ENCODE assay signal across 17 cellular contexts in the genomic region with DNA sequence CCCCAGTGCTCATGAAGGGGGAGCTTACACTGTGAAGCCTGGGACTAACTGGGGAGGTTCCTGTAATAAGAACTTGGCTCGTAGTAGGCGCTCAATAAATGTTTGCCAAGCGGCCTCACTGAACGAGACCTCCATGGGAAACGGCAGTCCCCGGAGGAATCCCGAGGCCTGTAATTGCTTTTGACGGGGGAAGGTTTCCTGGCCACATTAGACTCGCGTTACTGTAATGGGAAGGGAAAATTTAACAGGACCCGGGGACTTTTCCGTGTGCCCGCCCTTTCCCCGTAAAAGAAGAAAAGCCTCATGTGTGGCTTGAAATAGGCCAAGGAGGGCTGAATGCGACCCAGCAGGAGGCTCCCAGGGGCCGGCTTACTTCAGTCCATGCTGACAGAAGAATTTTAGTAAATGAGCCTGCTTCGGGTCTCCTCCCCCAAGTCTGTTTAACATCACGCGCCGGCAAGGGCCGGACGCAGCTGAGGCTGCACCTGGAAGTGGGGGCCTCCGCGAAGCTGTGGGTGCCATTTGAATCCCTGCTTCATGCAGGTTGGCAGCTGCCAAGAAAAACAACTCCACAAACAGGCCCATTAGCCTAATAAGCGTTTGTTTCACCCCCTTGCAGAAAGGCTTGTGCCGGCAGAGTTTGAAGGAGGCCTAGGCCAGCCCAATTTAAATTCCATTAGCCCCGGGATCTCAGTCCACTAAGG. TPM values are rescaled to one million over a fixed set of nuclear protein-coding genes. Genes with fewer than 3 reads are reported as not detected.
DNase-seq lines count a peak whose midpoint lies in the region; ATAC-seq, FAIRE-seq and TF ChIP-seq lines count a peak whose summit lies in the region.
"Had no signal": no experiment of that assay in that cellular context is flagged by ENCODE, and none has a peak within 500 bp of the region (broad histone marks: within the 10 kb centered on the region; RNA-seq: fewer than 3 reads in every experiment).

No MANE protein-coding gene starts in this region.

- TF ChIP-seq POLR2A in H1 (IDR thresholded peaks at IDR 0.05; ENCODE audit: control extremely low read depth in 1 of 2, low read depth in 2 of 2, low read length in 2 of 2): peak in 1 of 2 experiments; percentile 63; a peak in 1 of 3 replicates

- H3K9me3 ChIP-seq in H1 (ENCODE audit: insufficient read depth in 2 of 2, low read depth in 1 of 2, low read length in 1 of 2) (peaks cover 0 to 2% of the 10 kb centered on the region in 2 experiments; a peak in 1 of 4 replicates), neuronal stem cell (replicated peaks in 1 of 2; ENCODE audit: control insufficient read depth in 2 of 2, insufficient read depth in 1 of 2, low read depth in 1 of 2, low read length in 2 of 2) (no peaks in the 10 kb centered on the region), MG63 (no peaks in the 10 kb centered on the region)

- H3K4me3 ChIP-seq in GM23338: peak overlapping the region; percentile 12; the same call in 1 of the 2 replicates
- H3K4me3 ChIP-seq in H1 (ENCODE audit: extremely low read depth in 1 of 4, insufficient read depth in 2 of 4, low read depth in 3 of 4, low read length in 4 of 4): peak overlapping the region in 1 of 4 experiments; percentile 29; a peak in 3 of 8 replicates
- peak overlapping the region in 1 of 2 donors; percentile 2 for H3K4me3 ChIP-seq in neuronal stem cell (ENCODE audit: low read length in 2 of 2)
- H3K4me3 ChIP-seq in MG63: no peak overlapping the region
- H3K4me3 ChIP-seq: lung had no signal

- H3K27me3 ChIP-seq in GM23338 (ENCODE audit: insufficient read depth) (no peaks in the 10 kb centered on the region), H1 (replicated peaks in 1 of 4; ENCODE audit: control insufficient read depth in 3 of 4, extremely low read depth in 1 of 4, insufficient read depth in 3 of 4, low read length in 3 of 4) (no peaks in the 10 kb centered on the region), neuronal stem cell (ENCODE audit: control insufficient read depth in 3 of 3, insufficient read depth in 3 of 3, low read depth in 1 of 3, low read length in 3 of 3) (no peaks in the 10 kb centered on the region), MG63 (0 out of 2 replicates have a peak, but pooled peaks cover 3% of the 10 kb centered on the region)
- H3K27me3 ChIP-seq: foreskin keratinocyte had no signal

- POLR2A ChIA-PET in H1 (lab: Charles Lee; ENCODE audit: partially characterized antibody): interaction anchor here (1.5 to 4.6 kb wide), 6 partner anchors 10 to 39 kb away, joined by 4 to 46 read pairs (median 8); a partner anchor contains a TSS
- POLR2A ChIA-PET in RWPE1 (lab: Yijun Ruan, JAX; ENCODE audit: low non-redundant PET): no interaction called here

- peak in 1 of 2 experiments; percentile 6; a peak in 1 of 4 replicates for TF ChIP-seq RAD21 in H1 (IDR thresholded peaks at IDR 0.05 in 1 of 2, conservative IDR thresholded peaks at IDR 0.05 in 1 of 2; ENCODE audit: low read depth in 2 of 2, low read length in 2 of 2)

- H2BK12ac ChIP-seq in H1 (ENCODE audit: low read depth, low read length): peak overlapping the region; percentile 11; the same call in 1 of the 2 replicates
- no peak overlapping the region for H2BK12ac ChIP-seq in neuronal stem cell (ENCODE audit: low read length)

- H3F3A ChIP-seq in GM23338 (replicated peaks; ENCODE audit: low read depth): peaks cover 11% of the 10 kb centered on the region; the same call in 1 of the 2 replicates

- peak overlapping the region; percentile 90 for H3K27ac ChIP-seq in GM23338 (ENCODE audit: low read depth)
- H3K27ac ChIP-seq in H1 (ENCODE audit: low read depth, low read length): peak overlapping the region; percentile 79
- H3K27ac ChIP-seq in neuronal stem cell (replicated peaks; ENCODE audit: low read length): peak overlapping the region; percentile 83
- no peak overlapping the region for H3K27ac ChIP-seq in RWPE1
- H3K27ac ChIP-seq: C4-2B, foreskin keratinocyte had no signal

- H4K8ac ChIP-seq in H1 (ENCODE audit: extremely low read depth, insufficient read depth, low read length): 0 out of 2 replicates have a peak overlapping the region, but pooled peaks have one; percentile 82
- H4K8ac ChIP-seq in neuronal stem cell (ENCODE audit: low read depth, low read length): no peak overlapping the region

- H2BK120ac ChIP-seq in H1 (replicated peaks; ENCODE audit: low read depth, low read length): peak overlapping the region; percentile 35
- peak overlapping the region; percentile 98 for H2BK120ac ChIP-seq in neuronal stem cell (ENCODE audit: low read depth, low read length)

- no peaks in the 10 kb centered on the region for H3K23me2 ChIP-seq in H1 (ENCODE audit: low read depth, low read length)

- H3K14ac ChIP-seq in H1 (ENCODE audit: insufficient read length) (no peak overlapping the region), neuronal stem cell (ENCODE audit: low read length) (no peak overlapping the region)

- H3K79me2 ChIP-seq in GM23338 (replicated peaks; ENCODE audit: insufficient read depth): no peaks in the 10 kb centered on the region
- no peaks in the 10 kb centered on the region for H3K79me2 ChIP-seq in H1 (ENCODE audit: control insufficient read depth in 1 of 2, insufficient read depth in 2 of 2, low read length in 2 of 2)

- H3K9ac ChIP-seq in H1 (replicated peaks in 1 of 4; ENCODE audit: extremely low read depth in 1 of 4, low read depth in 3 of 4, low read length in 3 of 4) (peak overlapping the region in 3 of 4 experiments; percentile 34 to 38 (median 38); a peak in 5 of 7 replicates), neuronal stem cell (ENCODE audit: low read depth, low read length, poor library complexity) (peak overlapping the region; percentile 71)

- peak overlapping the region; percentile 61 for H4K91ac ChIP-seq in H1 (replicated peaks; ENCODE audit: insufficient read length, low read length)
- no peak overlapping the region for H4K91ac ChIP-seq in neuronal stem cell (ENCODE audit: low read depth, low read length, poor library complexity)

- FAIRE-seq in H1 (lab: Jason Lieb, UNC): peak; percentile 70
- FAIRE-seq: colon had no signal

- DNase-seq in GM23338 (ENCODE audit: low spot score) (peak; percentile 88), NCI-H2227 (lab: John Stamatoyannopoulos, UW; ENCODE audit: unreplicated experiment) (peak; percentile 86), H1 (ENCODE audit: low read depth in 1 of 2, low spot score in 2 of 2) (peak in 1 of 2 experiments; percentile 77), neuronal stem cell (ENCODE audit: low spot score) (peak; percentile 64), RWPE1 (ENCODE audit: low spot score) (no peak), MG63 (no peak)
- DNase-seq in activated T-helper 1 cell treated with anti-CD3 and anti-CD28 coated beads, Interleukin-12 subunit alpha, Interleukin-12 subunit beta, Interleukin-2, Interleukin-4 antibody, amounts not matched to agents 30 ng/mL and 10 ng/mL and 1 ng/mL, durations not matched to agents 14 hours and 24 hours and 36 hours (ENCODE audit: low spot score): no peak
- DNase-seq: activated CD4-positive, CD25-positive, alpha-beta regulatory T cell treated with anti-CD3 and anti-CD28 coated beads, Interleukin-2, amount 50 U/mL, for 72 hours; foreskin keratinocyte; HCEC 1CT; Karpas-422; NCI-H526 treated with DMSO at 0.1 percent for 48 hours had no signal

- no peaks in the 10 kb centered on the region for H4K20me1 ChIP-seq in GM23338 (replicated peaks; ENCODE audit: insufficient read depth)
- no peaks in the 10 kb centered on the region for H4K20me1 ChIP-seq in H1 (replicated peaks in 1 of 2; ENCODE audit: control insufficient read depth in 1 of 2, insufficient read depth in 2 of 2, low read length in 2 of 2)

- no peaks in the 10 kb centered on the region for H3K36me3 ChIP-seq in GM23338 (ENCODE audit: insufficient read depth)
- peaks cover 0 to 2% (median 0%) of the 10 kb centered on the region in 4 experiments; a peak in 1 of 8 replicates for H3K36me3 ChIP-seq in H1 (ENCODE audit: control insufficient read depth in 2 of 4, insufficient read depth in 4 of 4, low read length in 3 of 4)
- H3K36me3 ChIP-seq in neuronal stem cell (replicated peaks in 1 of 2; ENCODE audit: control insufficient read depth in 2 of 2, insufficient read depth in 2 of 2, low read length in 2 of 2): no peaks in the 10 kb centered on the region
- no peaks in the 10 kb centered on the region for H3K36me3 ChIP-seq in MG63

- no peak; a peak in 1 of 3 replicates for TF ChIP-seq EP300 in H1 (IDR thresholded peaks at IDR 0.05; ENCODE audit: borderline replicate concordance in 1 of 2, low read depth in 2 of 2, low read length in 2 of 2)

- H3K79me1 ChIP-seq in H1 (ENCODE audit: low read depth, low read length): no peaks in the 10 kb centered on the region
- H3K79me1 ChIP-seq in neuronal stem cell (ENCODE audit: low read depth, low read length): no peaks in the 10 kb centered on the region

- TF ChIP-seq CTCF in GM23338 (conservative IDR thresholded peaks at IDR 0.05; ENCODE audit: low read depth in 2 of 2) (no peak), H1 (IDR thresholded peaks at IDR 0.05; ENCODE audit: control extremely low read depth in 1 of 3, insufficient read depth in 1 of 3, low read depth in 1 of 3, low read length in 3 of 3) (peak in 1 of 3 experiments; percentile 2; a peak in 1 of 4 replicates), RWPE1 (conservative IDR thresholded peaks at IDR 0.05; ENCODE audit: low read depth) (no peak)

- H3K4me2 ChIP-seq in GM23338 (peak overlapping the region; percentile 7; the same call in 1 of the 2 replicates), H1 (ENCODE audit: insufficient read depth in 1 of 2, low read depth in 2 of 2, low read length in 2 of 2) (peak overlapping the region; percentile 42 to 47; a peak in 3 of 4 replicates), neuronal stem cell (ENCODE audit: insufficient read depth, low read length, poor library complexity, severe bottlenecking) (peak overlapping the region; percentile 36)

- H3K27ac Mint-ChIP-seq in GM23338: peak overlapping the region; percentile 92
- no peak overlapping the region for H3K27ac Mint-ChIP-seq in activated T-helper 1 cell treated with anti-CD3 and anti-CD28 coated beads, Interleukin-12 subunit alpha, Interleukin-12 subunit beta, Interleukin-2, Interleukin-4 antibody, amounts not matched to agents 30 ng/mL and 10 ng/mL and 1 ng/mL, durations not matched to agents 14 hours and 24 hours and 36 hours
- H3K27ac Mint-ChIP-seq: activated T-helper 17 cell treated with anti-CD3 and anti-CD28 coated beads, Interleukin-2, amount 50 U/mL, for 72 hours had no signal

- H3K23ac ChIP-seq in H1 (ENCODE audit: insufficient read length): no peak overlapping the region
- no peak overlapping the region for H3K23ac ChIP-seq in neuronal stem cell (ENCODE audit: low read depth, low read length, poor library complexity)

- H3K4me1 ChIP-seq in GM23338 (ENCODE audit: insufficient read depth) (peaks cover 16% of the 10 kb centered on the region), H1 (replicated peaks in 1 of 4; ENCODE audit: control insufficient read depth in 3 of 4, insufficient read depth in 4 of 4, low read length in 3 of 4) (peaks cover 13 to 21% (median 14%) of the 10 kb centered on the region in 4 experiments), neuronal stem cell (ENCODE audit: control insufficient read depth in 2 of 2, insufficient read depth in 1 of 2, low read depth in 1 of 2, low read length in 2 of 2) (peaks cover 13 to 14% of the 10 kb centered on the region in 2 donors)
- H3K4me1 ChIP-seq: foreskin keratinocyte had no signal

- H3K4me3 Mint-ChIP-seq in GM23338: peak overlapping the region; percentile 46; the same call in 1 of the 3 replicates
- no peak overlapping the region for H3K4me3 Mint-ChIP-seq in activated T-helper 1 cell treated with anti-CD3 and anti-CD28 coated beads, Interleukin-12 subunit alpha, Interleukin-12 subunit beta, Interleukin-2, Interleukin-4 antibody, amounts not matched to agents 30 ng/mL and 10 ng/mL and 1 ng/mL, durations not matched to agents 14 hours and 24 hours and 36 hours
- H3K4me3 Mint-ChIP-seq: activated T-helper 17 cell treated with anti-CD3 and anti-CD28 coated beads, Interleukin-2, amount 50 U/mL, for 72 hours had no signal

- ATAC-seq in GM23338 (peak; percentile 90), HG03354 (IDR thresholded peaks at IDR 0.05; ENCODE audit: poor library complexity, severe bottlenecking, unreplicated experiment) (no peak)
- ATAC-seq: activated T-helper 17 cell treated with anti-CD3 and anti-CD28 coated beads, Interleukin-2, amount 50 U/mL, for 72 hours; foreskin keratinocyte had no signal

- H3K4me1 Mint-ChIP-seq in GM23338: peaks cover 23% of the 10 kb centered on the region
- H3K4me1 Mint-ChIP-seq in activated T-helper 1 cell treated with anti-CD3 and anti-CD28 coated beads, Interleukin-12 subunit alpha, Interleukin-12 subunit beta, Interleukin-2, Interleukin-4 antibody, amounts not matched to agents 30 ng/mL and 10 ng/mL and 1 ng/mL, durations not matched to agents 14 hours and 24 hours and 36 hours (ENCODE audit: low read depth): no peaks in the 10 kb centered on the region
- H3K4me1 Mint-ChIP-seq: activated T-helper 17 cell treated with anti-CD3 and anti-CD28 coated beads, Interleukin-2, amount 50 U/mL, for 72 hours had no signal

- CTCF ChIA-PET in H1 (lab: Charles Lee; ENCODE audit: partially characterized antibody): interaction anchor here (0.6 to 1.5 kb wide), 3 partner anchors 15 to 493 kb away, joined by 3 to 4 read pairs (median 3); no protein-coding TSS in a partner anchor
- CTCF ChIA-PET in RWPE1 (lab: Yijun Ruan, JAX): no interaction called here

- peak overlapping the region; percentile 74 for H3K4ac ChIP-seq in H1 (replicated peaks; ENCODE audit: insufficient read length, low read depth, low read length)
- no peak overlapping the region for H3K4ac ChIP-seq in neuronal stem cell (ENCODE audit: low read length)

- no peaks in the 10 kb centered on the region for H3K9me2 ChIP-seq in GM23338 (ENCODE audit: insufficient read depth)

- no peak overlapping the region for H3K56ac ChIP-seq in H1 (replicated peaks; ENCODE audit: insufficient read length, low read depth, low read length)

- H2BK15ac ChIP-seq in H1 (ENCODE audit: low read length) (no peak overlapping the region), neuronal stem cell (ENCODE audit: low read length) (peak overlapping the region; percentile 71)

- no peaks in the 10 kb centered on the region for H3K9me3 Mint-ChIP-seq in GM23338
- no peaks in the 10 kb centered on the region for H3K9me3 Mint-ChIP-seq in activated T-helper 1 cell treated with anti-CD3 and anti-CD28 coated beads, Interleukin-12 subunit alpha, Interleukin-12 subunit beta, Interleukin-2, Interleukin-4 antibody, amounts not matched to agents 30 ng/mL and 10 ng/mL and 1 ng/mL, durations not matched to agents 14 hours and 24 hours and 36 hours
- H3K9me3 Mint-ChIP-seq: activated T-helper 17 cell treated with anti-CD3 and anti-CD28 coated beads, Interleukin-2, amount 50 U/mL, for 72 hours had no signal

- H3K36me3 Mint-ChIP-seq in GM23338 (ENCODE audit: low read depth): peaks cover 4% of the 10 kb centered on the region
- peaks cover 3% of the 10 kb centered on the region for H3K36me3 Mint-ChIP-seq in activated T-helper 1 cell treated with anti-CD3 and anti-CD28 coated beads, Interleukin-12 subunit alpha, Interleukin-12 subunit beta, Interleukin-2, Interleukin-4 antibody, amounts not matched to agents 30 ng/mL and 10 ng/mL and 1 ng/mL, durations not matched to agents 14 hours and 24 hours and 36 hours (ENCODE audit: low read depth)

- H3K18ac ChIP-seq in H1 (ENCODE audit: extremely low read depth, low read length) (peak overlapping the region; percentile 85), neuronal stem cell (ENCODE audit: low read length) (peak overlapping the region; percentile 88)

- peak overlapping the region; percentile 66; the same call in 1 of the 2 replicates for H2BK5ac ChIP-seq in H1 (ENCODE audit: low read depth, low read length)
- peak overlapping the region; percentile 56 for H2BK5ac ChIP-seq in neuronal stem cell (ENCODE audit: low read length)

- peaks cover 6% of the 10 kb centered on the region for H3K27me3 Mint-ChIP-seq in GM23338 (ENCODE audit: insufficient read depth, low read depth, poor library complexity)
- no peaks in the 10 kb centered on the region for H3K27me3 Mint-ChIP-seq in activated T-helper 1 cell treated with anti-CD3 and anti-CD28 coated beads, Interleukin-12 subunit alpha, Interleukin-12 subunit beta, Interleukin-2, Interleukin-4 antibody, amounts not matched to agents 30 ng/mL and 10 ng/mL and 1 ng/mL, durations not matched to agents 14 hours and 24 hours and 36 hours (ENCODE audit: insufficient read depth)
- H3K27me3 Mint-ChIP-seq: activated T-helper 17 cell treated with anti-CD3 and anti-CD28 coated beads, Interleukin-2, amount 50 U/mL, for 72 hours had no signal

- no peak overlapping the region for H2AK5ac ChIP-seq in H1 (ENCODE audit: low read depth, low read length)
- H2AK5ac ChIP-seq in neuronal stem cell (ENCODE audit: low read depth, low read length): peak overlapping the region; percentile 76

- peak overlapping the region; percentile 88 for H4K5ac ChIP-seq in H1 (ENCODE audit: insufficient read length, low read depth, low read length)

- WGBS in H1 (ENCODE audit: extremely low coverage in 1 of 2, insufficient coverage in 1 of 2, insufficient read length in 1 of 2, insufficient replicate concordance in 2 of 2, low coverage in 1 of 2, low lambda C conversion rate in 2 of 2, missing lambda C conversion rate in 1 of 2), 2 experiments: 19% methylated on average over 27 of the region's 27 CpGs; no CpG with 5 or more reads in 1 of the 2 experiments
- no CpG with 5 or more reads among the region's 27 CpGs for WGBS in neuronal stem cell (ENCODE audit: extremely low coverage in 2 of 2, insufficient read length in 2 of 2, insufficient replicate concordance in 1 of 2), 2 donors

- peak overlapping the region; percentile 75; the same call in 1 of the 2 replicates for H2AFZ ChIP-seq in GM23338
- H2AFZ ChIP-seq in H1 (ENCODE audit: low read length): no peak overlapping the region
- H2AFZ ChIP-seq in neuronal stem cell (ENCODE audit: low read length): peak overlapping the region; percentile 93

- intact Hi-C loops in activated T-helper 1 cell treated with anti-CD3 and anti-CD28 coated beads, Interleukin-12 subunit alpha, Interleukin-12 subunit beta, Interleukin-2, Interleukin-4 antibody, amounts not matched to agents 30 ng/mL and 10 ng/mL and 1 ng/mL, durations not matched to agents 14 hours and 24 hours and 36 hours (cut with micrococcal nuclease): no loop called here

- 0 out of 2 replicates have a peak overlapping the region, but pooled peaks have one; percentile 43 for H2BK20ac ChIP-seq in H1 (ENCODE audit: low read length)

RNA-seq across cellular contexts. Expression of a gene that starts 39.8 kb away (rescaled TPM):
- 93.7 and 110 TPM in 2 replicates for total RNA-seq in GM23338 (2014; rRNA removed; shearing (Covaris generic))
- polyA plus RNA-seq in GM23338 (2016; fragmentation: Nextera tagmentation; extraction: Ambion mirVana) (189 and 211 TPM in 2 replicates), H1 (2011; rRNA removed) (73.8 and 78.5 TPM in 2 replicates)
- 57.8 and 60.2 TPM in 2 replicates for total RNA-seq in H1 (2021; fragmentation: NEBNext Ultra II Directional; extraction: Animal tissue kit (Norgen Biotek cat#: 25700))
- 185 TPM for polyA plus RNA-seq in H1 (2011; cell fraction: cytosol; rRNA removed)
- polyA plus RNA-seq in H1 (2011; cell fraction: nucleus; rRNA removed): 21.5 TPM
- polyA plus RNA-seq in H1 (2012, experiment 1 of 2): 52.2 to 71.9 TPM (median 62.6 TPM) in 4 replicates
- polyA plus RNA-seq in H1 (2012, experiment 2 of 2): 8.1 TPM
- polyA plus RNA-seq in H1 (2013, experiment 1 of 2): 87.3 TPM
- 100 TPM for polyA plus RNA-seq in H1 (2013, experiment 2 of 2)
- 36.1 and 44.0 TPM in 2 replicates for polyA minus RNA-seq in H1 (2011; rRNA and poly(A)+ RNA removed)
- 36.6 TPM for polyA minus RNA-seq in H1 (2011; cell fraction: cytosol; rRNA and poly(A)+ RNA removed)
- 22.9 TPM for polyA minus RNA-seq in H1 (2011; cell fraction: nucleus; rRNA and poly(A)+ RNA removed)
- 49.5 TPM for polyA plus RNA-seq in neuronal stem cell (2013, experiment 1 of 2)
- 56.3 TPM for polyA plus RNA-seq in neuronal stem cell (2013, experiment 2 of 2)
- total RNA-seq in MG63 (2014; rRNA removed; shearing (Covaris generic); ENCODE audit: low replicate concordance): 29.2 and 47.3 TPM in 2 replicates
- 54.4 and 57.1 TPM in 2 replicates for total RNA-seq in activated T-helper 1 cell treated with anti-CD3 and anti-CD28 coated beads, Interleukin-12 subunit alpha, Interleukin-12 subunit beta, Interleukin-2, Interleukin-4 antibody, amounts not matched to agents 30 ng/mL and 10 ng/mL and 1 ng/mL, durations not matched to agents 14 hours and 24 hours and 36 hours

Comparison
In these comparisons a context has a peak if more than half of its experiments do, and no peak if none do; other contexts are left out.
1. DNase-seq: peak in GM23338 (single experiment), NCI-H2227 (single experiment) and neuronal stem cell (single experiment); none in RWPE1 (single experiment), MG63 (single experiment) and activated T-helper 1 cell treated with anti-CD3 and anti-CD28 coated beads, Interleukin-12 subunit alpha, Interleukin-12 subunit beta, Interleukin-2, Interleukin-4 antibody, amounts not matched to agents 30 ng/mL and 10 ng/mL and 1 ng/mL, durations not matched to agents 14 hours and 24 hours and 36 hours (single experiment).
2. Peak in every context shown above with its lines, with median percentiles within 50 percentile points of each other: H3K4me2 ChIP-seq.